ENCODE assay signal across 21 cellular contexts in the genomic region with DNA sequence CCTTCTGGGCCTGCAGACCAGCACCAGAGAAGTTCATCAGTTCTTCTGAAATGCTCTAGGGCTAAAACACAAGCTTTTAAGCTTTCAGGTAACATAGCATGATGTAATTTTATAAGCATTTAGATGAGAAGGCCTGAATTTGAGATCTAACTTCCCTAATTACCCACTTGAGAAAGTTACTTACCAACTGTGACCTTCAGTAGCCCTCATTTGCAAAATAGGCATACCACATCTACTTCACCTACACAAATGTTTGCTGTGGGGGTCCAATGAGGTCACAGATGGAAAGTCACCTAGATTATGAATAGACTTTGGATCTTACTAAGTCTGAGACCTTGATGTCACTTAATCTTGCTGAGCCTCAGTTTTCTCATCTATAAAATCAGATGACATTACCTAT.
"Had no signal": no experiment of that assay in that cellular context is flagged by ENCODE, and none has a peak within 500 bp of the region (broad histone marks: within the 10 kb centered on the region; RNA-seq: fewer than 3 reads in every experiment).

No MANE protein-coding gene starts in this region.

- H3K27ac ChIP-seq: HL-60, RWPE1 had no signal

- ATAC-seq: Panc1, PC-3 had no signal

- H3K4me2 ChIP-seq: SK-N-SH had no signal

- DNase-seq: KBM-7, MG63, NCI-H1092 treated with DMSO at 0.1 percent for 48 hours, NCI-H1436, NCI-H187, NCI-H2029, NCI-H2081 treated with DMSO at 0.1 percent for 48 hours, NCI-H2171, NCI-H226, NCI-H446, NCI-H510A, NCI-H524 treated with DMSO at 0.1 percent for 48 hours, NCI-H69, NCI-H774, PC-3, SHP77, SK-N-SH, SW 1271 had no signal

- H3K4me3 ChIP-seq: MG63 had no signal

- H3K9me2 ChIP-seq: SK-N-SH had no signal

- H3K36me3 ChIP-seq: MG63 had no signal

- H3K27me3 ChIP-seq: MG63 had no signal

- H3K9ac ChIP-seq: SK-N-SH had no signal

- H3K9me3 ChIP-seq: MG63, SK-N-SH had no signal
